ENCODE assay signal across 24 cellular contexts in genomic region chr5:53263151-53263550, GRCh38.
"Had no signal": no experiment of that assay in that cellular context is flagged by ENCODE, and none has a peak within 500 bp of the region (broad histone marks: within the 10 kb centered on the region; RNA-seq: fewer than 3 reads in every experiment).

No MANE protein-coding gene starts in this region.

- H3K4me3 ChIP-seq: cardiac muscle cell, Peyer's patch had no signal

- H3K27me3 Mint-ChIP-seq: brain had no signal

- H3K27ac ChIP-seq: cardiac muscle cell, Peyer's patch, RWPE1, VCaP had no signal

- H3K4me3 Mint-ChIP-seq: activated CD4-positive, alpha-beta memory T cell treated with anti-CD3 and anti-CD28 coated beads for 36 hours; activated CD4-positive, alpha-beta T cell treated with anti-CD3 and anti-CD28 coated beads, Interleukin-2, amount 10 ng/mL, durations not matched to agents 7 days and 5 days; activated naive CD8-positive, alpha-beta T cell treated with anti-CD3 and anti-CD28 coated beads, Interleukin-2, amount 50 U/mL, for 24 hours; activated T-cell treated with anti-CD3 and anti-CD28 coated beads, Interleukin-2, amount 50 U/mL, for 4 hours; brain had no signal

- H3K27me3 ChIP-seq: cardiac muscle cell, Peyer's patch had no signal

- H3K4me1 Mint-ChIP-seq: activated CD4-positive, alpha-beta T cell treated with anti-CD3 and anti-CD28 coated beads, Interleukin-2, amount 10 ng/mL, durations not matched to agents 7 days and 5 days; activated naive CD8-positive, alpha-beta T cell treated with anti-CD3 and anti-CD28 coated beads, Interleukin-2, amount 50 U/mL, for 24 hours; brain had no signal

- ATAC-seq: activated naive CD4-positive, alpha-beta T cell treated with anti-CD3 and anti-CD28 coated beads, Interleukin-2, amount 50 U/mL, for 72 hours; activated naive CD8-positive, alpha-beta T cell treated with anti-CD3 and anti-CD28 coated beads, Interleukin-2, amount 50 U/mL, for 24 hours; activated T-cell treated with anti-CD3 and anti-CD28 coated beads, Interleukin-2, amount 50 U/mL, for 4 hours had no signal

- H3K4me1 ChIP-seq: Peyer's patch had no signal

- H3K36me3 Mint-ChIP-seq: activated CD4-positive, alpha-beta memory T cell treated with anti-CD3 and anti-CD28 coated beads for 36 hours; brain had no signal

- H3K9me3 Mint-ChIP-seq: activated CD4-positive, alpha-beta memory T cell treated with anti-CD3 and anti-CD28 coated beads for 36 hours; activated T-cell treated with anti-CD3 and anti-CD28 coated beads, Interleukin-2, amount 50 U/mL, for 4 hours had no signal

- H3K27ac Mint-ChIP-seq: activated CD4-positive, alpha-beta memory T cell treated with anti-CD3 and anti-CD28 coated beads for 36 hours; activated CD4-positive, alpha-beta T cell treated with anti-CD3 and anti-CD28 coated beads, Interleukin-2, amount 10 ng/mL, durations not matched to agents 7 days and 5 days; activated naive CD4-positive, alpha-beta T cell treated with anti-CD3 and anti-CD28 coated beads, Interleukin-2, amount 50 U/mL, for 72 hours; activated naive CD8-positive, alpha-beta T cell treated with anti-CD3 and anti-CD28 coated beads, Interleukin-2, amount 50 U/mL, for 24 hours; brain had no signal

- H3K36me3 ChIP-seq: cardiac muscle cell, Peyer's patch had no signal

- DNase-seq: activated CD4-positive, alpha-beta memory T cell treated with anti-CD3 and anti-CD28 coated beads for 36 hours; activated CD4-positive, alpha-beta T cell treated with anti-CD3 and anti-CD28 coated beads, Interleukin-2, amount 10 ng/mL, durations not matched to agents 7 days and 5 days; activated CD4-positive, CD25-positive, alpha-beta regulatory T cell; activated CD8-positive, alpha-beta memory T cell treated with anti-CD3 and anti-CD28 coated beads for 24 hours; activated effector memory CD4-positive, alpha-beta T cell treated with anti-CD3 and anti-CD28 coated beads, Interleukin-2, amount 50 U/mL, for 16 hours; activated naive CD4-positive, alpha-beta T cell treated with Interleukin-2 at 50 U/mL for 16 hours; activated naive CD8-positive, alpha-beta T cell treated with anti-CD3 and anti-CD28 coated beads, Interleukin-2, amount 50 U/mL, for 24 hours; activated T-cell treated with anti-CD3 and anti-CD28 coated beads, Interleukin-2, amount 50 U/mL, for 4 hours; amygdala; MM.1S; NCI-H1105; NCI-H1436; NCI-H1694 treated with DMSO at 0.1 percent for 48 hours; NCI-H2029 treated with DMSO at 0.1 percent for 48 hours; NCI-H510A treated with DMSO at 0.1 percent for 48 hours; NK-92 treated with Interleukin-12 subunit alpha and Interleukin-12 subunit beta, amount 100 ng/mL, for 24 hours; Peyer's patch; SIG-M5; T-helper 2 cell had no signal

- H3K9me3 ChIP-seq: Peyer's patch had no signal
